Comparison of ENCODE assay signal across 20 cellular contexts in genomic region chr1:193676996-193677569, GRCh38.
DNase-seq lines count a peak whose midpoint lies in the region; TF ChIP-seq lines count a peak whose summit lies in the region.
"Had no signal": no experiment of that assay in that cellular context is flagged by ENCODE, and none has a peak within 500 bp of the region (broad histone marks: within the 10 kb centered on the region; RNA-seq: fewer than 3 reads in every experiment).

No MANE protein-coding gene starts in this region.

- peak; percentile 55 for DNase-seq in EH (ENCODE audit: low read depth)
- DNase-seq in M059J (ENCODE audit: low read depth): peak; percentile 40
- peak; percentile 22 for DNase-seq in amniotic epithelial cell (ENCODE audit: low read depth)
- peak; percentile 32 for DNase-seq in kidney tubule cell (ENCODE audit: low spot score)
- no peak for DNase-seq in NCI-H128 (lab: John Stamatoyannopoulos, UW; ENCODE audit: unreplicated experiment)
- no peak for DNase-seq in HPDE6-E6E7 (ENCODE audit: extremely low spot score)
- no peak for DNase-seq in NCI-H2196 (lab: John Stamatoyannopoulos, UW; ENCODE audit: unreplicated experiment)
- no peak for DNase-seq in GM13977 (ENCODE audit: low spot score)
- DNase-seq: ACHN; C1 segment of cervical spinal cord; CD8-positive, alpha-beta memory T cell; DMS79; HCEC 1CT; KBM-7; MV-4-11; NCI-H1436; NCI-H2029; NCI-H2171; NCI-H774; SHP77 treated with DMSO at 0.1 percent for 48 hours had no signal

- no peak for TF ChIP-seq CTCF in GM13977 (IDR thresholded peaks at IDR 0.05; ENCODE audit: extremely low read depth, insufficient read depth, missing control alignments)

- in situ Hi-C loops in GM13977 (cut with MboI; ENCODE audit: low pct_unique_long_range_greater_than_20kb, low sequenced_read_pairs, unreplicated experiment): no loop called here

Comparison
In these comparisons a context has a peak if more than half of its experiments do, and no peak if none do; other contexts are left out.
1. DNase-seq: peak in EH (single experiment), M059J (single experiment), amniotic epithelial cell (single experiment) and kidney tubule cell (single experiment); none in NCI-H128 (single experiment), HPDE6-E6E7 (single experiment), NCI-H2196 (single experiment) and GM13977 (single experiment).